ENCODE assay signal across 1 cellular context in genomic region chr20:63658749-63659187, GRCh38.
TF ChIP-seq lines count a peak whose summit lies in the region.

No MANE protein-coding gene starts in this region.

TF ChIP-seq in HepG2, 621 proteins besides CTCF, POLR2A, EP300 and RAD21 (continued from another document and continues in another):
- TF ChIP-seq ZBTB40 (IDR thresholded peaks at IDR 0.05) (no peak), ZBTB40 (CRISPR knock-in tag; IDR thresholded peaks at IDR 0.05) (peak; percentile 3; the same call in 1 of the 2 replicates), ZNF773 (CRISPR knock-in tag; IDR thresholded peaks at IDR 0.05; ENCODE audit: borderline replicate concordance) (no peak), ZNF652 (CRISPR knock-in tag; IDR thresholded peaks at IDR 0.05; ENCODE audit: borderline replicate concordance, low read depth) (no peak), ZZZ3 (CRISPR knock-in tag; IDR thresholded peaks at IDR 0.05; ENCODE audit: borderline replicate concordance) (no peak), ZNF160 (CRISPR knock-in tag; IDR thresholded peaks at IDR 0.05) (no peak), ZNF772 (CRISPR knock-in tag; IDR thresholded peaks at IDR 0.05) (no peak; the same call in 1 of the 2 replicates), ZXDC (CRISPR knock-in tag; IDR thresholded peaks at IDR 0.05) (peak; percentile 66), PHF5A (CRISPR knock-in tag; IDR thresholded peaks at IDR 0.05; ENCODE audit: low read depth, unreplicated experiment) (no peak), ATF3 (CRISPR knock-in tag; IDR thresholded peaks at IDR 0.05) (no peak), TAF1 (CRISPR knock-in tag; IDR thresholded peaks at IDR 0.05) (no peak), HNRNPK (IDR thresholded peaks at IDR 0.05; ENCODE audit: low read depth, low read length, poor library complexity, severe bottlenecking) (no peak), NFYB (CRISPR knock-in tag; IDR thresholded peaks at IDR 0.05) (no peak), ZNF766 (CRISPR knock-in tag; IDR thresholded peaks at IDR 0.05; ENCODE audit: borderline replicate concordance) (0 out of 2 replicates have a peak, but pooled peaks have one; percentile 24), GMEB1 (CRISPR knock-in tag; IDR thresholded peaks at IDR 0.05; ENCODE audit: borderline replicate concordance) (peak; percentile 12; the same call in 1 of the 2 replicates), RFXANK (CRISPR knock-in tag; IDR thresholded peaks at IDR 0.05) (no peak), ZNF230 (CRISPR knock-in tag; IDR thresholded peaks at IDR 0.05) (no peak), ATF6 (CRISPR knock-in tag; conservative IDR thresholded peaks at IDR 0.05) (no peak), HOXA3 (CRISPR knock-in tag; IDR thresholded peaks at IDR 0.05) (no peak), HNRNPL (IDR thresholded peaks at IDR 0.05; ENCODE audit: low read depth, low read length) (0 out of 2 replicates have a peak, but pooled peaks have one; percentile 61), FOSL1 (CRISPR knock-in tag; IDR thresholded peaks at IDR 0.05; ENCODE audit: borderline replicate concordance) (no peak), ZFP37 (CRISPR knock-in tag; IDR thresholded peaks at IDR 0.05; ENCODE audit: borderline replicate concordance) (no peak), ASH2L (IDR thresholded peaks at IDR 0.05; ENCODE audit: insufficient read length, low read depth, low read length) (no peak)
- TF ChIP-seq, protein P1, sequence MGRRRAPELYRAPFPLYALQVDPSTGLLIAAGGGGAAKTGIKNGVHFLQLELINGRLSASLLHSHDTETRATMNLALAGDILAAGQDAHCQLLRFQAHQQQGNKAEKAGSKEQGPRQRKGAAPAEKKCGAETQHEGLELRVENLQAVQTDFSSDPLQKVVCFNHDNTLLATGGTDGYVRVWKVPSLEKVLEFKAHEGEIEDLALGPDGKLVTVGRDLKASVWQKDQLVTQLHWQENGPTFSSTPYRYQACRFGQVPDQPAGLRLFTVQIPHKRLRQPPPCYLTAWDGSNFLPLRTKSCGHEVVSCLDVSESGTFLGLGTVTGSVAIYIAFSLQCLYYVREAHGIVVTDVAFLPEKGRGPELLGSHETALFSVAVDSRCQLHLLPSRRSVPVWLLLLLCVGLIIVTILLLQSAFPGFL (CRISPR knock-in tag; IDR thresholded peaks at IDR 0.05) = no peak
- TF ChIP-seq, protein P2, sequence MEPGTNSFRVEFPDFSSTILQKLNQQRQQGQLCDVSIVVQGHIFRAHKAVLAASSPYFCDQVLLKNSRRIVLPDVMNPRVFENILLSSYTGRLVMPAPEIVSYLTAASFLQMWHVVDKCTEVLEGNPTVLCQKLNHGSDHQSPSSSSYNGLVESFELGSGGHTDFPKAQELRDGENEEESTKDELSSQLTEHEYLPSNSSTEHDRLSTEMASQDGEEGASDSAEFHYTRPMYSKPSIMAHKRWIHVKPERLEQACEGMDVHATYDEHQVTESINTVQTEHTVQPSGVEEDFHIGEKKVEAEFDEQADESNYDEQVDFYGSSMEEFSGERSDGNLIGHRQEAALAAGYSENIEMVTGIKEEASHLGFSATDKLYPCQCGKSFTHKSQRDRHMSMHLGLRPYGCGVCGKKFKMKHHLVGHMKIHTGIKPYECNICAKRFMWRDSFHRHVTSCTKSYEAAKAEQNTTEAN (CRISPR knock-in tag; conservative IDR thresholded peaks at IDR 0.05) = 0 out of 2 replicates have a peak, but pooled peaks have one; percentile 12
- TF ChIP-seq, protein P3, sequence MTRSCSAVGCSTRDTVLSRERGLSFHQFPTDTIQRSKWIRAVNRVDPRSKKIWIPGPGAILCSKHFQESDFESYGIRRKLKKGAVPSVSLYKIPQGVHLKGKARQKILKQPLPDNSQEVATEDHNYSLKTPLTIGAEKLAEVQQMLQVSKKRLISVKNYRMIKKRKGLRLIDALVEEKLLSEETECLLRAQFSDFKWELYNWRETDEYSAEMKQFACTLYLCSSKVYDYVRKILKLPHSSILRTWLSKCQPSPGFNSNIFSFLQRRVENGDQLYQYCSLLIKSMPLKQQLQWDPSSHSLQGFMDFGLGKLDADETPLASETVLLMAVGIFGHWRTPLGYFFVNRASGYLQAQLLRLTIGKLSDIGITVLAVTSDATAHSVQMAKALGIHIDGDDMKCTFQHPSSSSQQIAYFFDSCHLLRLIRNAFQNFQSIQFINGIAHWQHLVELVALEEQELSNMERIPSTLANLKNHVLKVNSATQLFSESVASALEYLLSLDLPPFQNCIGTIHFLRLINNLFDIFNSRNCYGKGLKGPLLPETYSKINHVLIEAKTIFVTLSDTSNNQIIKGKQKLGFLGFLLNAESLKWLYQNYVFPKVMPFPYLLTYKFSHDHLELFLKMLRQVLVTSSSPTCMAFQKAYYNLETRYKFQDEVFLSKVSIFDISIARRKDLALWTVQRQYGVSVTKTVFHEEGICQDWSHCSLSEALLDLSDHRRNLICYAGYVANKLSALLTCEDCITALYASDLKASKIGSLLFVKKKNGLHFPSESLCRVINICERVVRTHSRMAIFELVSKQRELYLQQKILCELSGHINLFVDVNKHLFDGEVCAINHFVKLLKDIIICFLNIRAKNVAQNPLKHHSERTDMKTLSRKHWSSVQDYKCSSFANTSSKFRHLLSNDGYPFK (CRISPR knock-in tag; IDR thresholded peaks at IDR 0.05; ENCODE audit: borderline replicate concordance) = no peak; the same call in 1 of the 2 replicates
- TF ChIP-seq, protein P4, sequence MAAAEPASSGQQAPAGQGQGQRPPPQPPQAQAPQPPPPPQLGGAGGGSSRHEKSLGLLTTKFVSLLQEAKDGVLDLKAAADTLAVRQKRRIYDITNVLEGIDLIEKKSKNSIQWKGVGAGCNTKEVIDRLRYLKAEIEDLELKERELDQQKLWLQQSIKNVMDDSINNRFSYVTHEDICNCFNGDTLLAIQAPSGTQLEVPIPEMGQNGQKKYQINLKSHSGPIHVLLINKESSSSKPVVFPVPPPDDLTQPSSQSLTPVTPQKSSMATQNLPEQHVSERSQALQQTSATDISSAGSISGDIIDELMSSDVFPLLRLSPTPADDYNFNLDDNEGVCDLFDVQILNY (CRISPR knock-in tag; conservative IDR thresholded peaks at IDR 0.05) = no peak
- TF ChIP-seq, protein P5, sequence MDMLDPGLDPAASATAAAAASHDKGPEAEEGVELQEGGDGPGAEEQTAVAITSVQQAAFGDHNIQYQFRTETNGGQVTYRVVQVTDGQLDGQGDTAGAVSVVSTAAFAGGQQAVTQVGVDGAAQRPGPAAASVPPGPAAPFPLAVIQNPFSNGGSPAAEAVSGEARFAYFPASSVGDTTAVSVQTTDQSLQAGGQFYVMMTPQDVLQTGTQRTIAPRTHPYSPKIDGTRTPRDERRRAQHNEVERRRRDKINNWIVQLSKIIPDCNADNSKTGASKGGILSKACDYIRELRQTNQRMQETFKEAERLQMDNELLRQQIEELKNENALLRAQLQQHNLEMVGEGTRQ (IDR thresholded peaks at IDR 0.05; ENCODE audit: low read depth, low read length) = no peak
- TF ChIP-seq, protein P5 (CRISPR knock-in tag; IDR thresholded peaks at IDR 0.05; ENCODE audit: borderline replicate concordance) = 0 out of 2 replicates have a peak, but pooled peaks have one; percentile 25
